Comparison of ENCODE assay signal across 12 cellular contexts in the genomic region with DNA sequence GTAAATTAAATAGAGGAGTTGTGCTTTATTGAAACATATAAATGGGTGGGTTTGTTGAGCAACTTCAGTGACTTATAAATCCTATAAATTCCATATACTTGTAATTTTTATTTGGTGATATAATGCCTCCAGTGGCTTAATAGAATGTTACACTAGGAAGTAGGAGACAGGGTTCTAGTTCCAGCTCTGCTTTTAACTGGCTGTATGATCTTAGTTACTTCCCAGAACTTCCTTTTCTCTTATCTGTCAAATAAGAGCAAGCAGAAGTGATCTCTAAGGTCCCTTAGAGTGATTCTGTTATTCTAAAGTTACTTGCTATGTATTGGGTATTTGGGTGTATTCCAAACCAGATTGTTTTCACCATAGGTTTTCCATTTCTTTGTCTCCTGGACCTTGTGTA.
"Had no signal": no experiment of that assay in that cellular context is flagged by ENCODE, and none has a peak within 500 bp of the region (broad histone marks: within the 10 kb centered on the region; RNA-seq: fewer than 3 reads in every experiment).

No MANE protein-coding gene starts in this region.

- H3K9me3 Mint-ChIP-seq: stimulated activated memory B cell treated with anti-CD40 and anti-IgM and Interleukin-4, amounts not matched to agents 10 μg/mL and 1 μg/mL and 100 μg/mL, for 72 hours had no signal

- H3K9me3 ChIP-seq: lower lobe of right lung had no signal

- DNase-seq: activated CD4-positive, alpha-beta T cell treated with anti-CD3 and anti-CD28 coated beads for 1 hour; activated CD4-positive, alpha-beta T cell treated with anti-CD3 and anti-CD28 coated beads, Interleukin-2, amount 50 U/mL, for 4 hours; activated naive CD4-positive, alpha-beta T cell; activated T-cell treated with anti-CD3 and anti-CD28 coated beads for 4 hours; aorta; dorsolateral prefrontal cortex; left colon; lower lobe of right lung; occipital lobe had no signal

- H3K4me1 ChIP-seq: lower lobe of right lung had no signal

- H3K27ac Mint-ChIP-seq: nephron; stimulated activated memory B cell treated with anti-CD40 and anti-IgM and Interleukin-4, amounts not matched to agents 10 μg/mL and 1 μg/mL and 100 μg/mL, for 72 hours had no signal

- H3K4me1 Mint-ChIP-seq: nephron; stimulated activated memory B cell treated with anti-CD40 and anti-IgM and Interleukin-4, amounts not matched to agents 10 μg/mL and 1 μg/mL and 100 μg/mL, for 72 hours had no signal

- ATAC-seq: left colon; lower lobe of right lung; stimulated activated memory B cell treated with anti-CD40 and anti-IgM and Interleukin-4, amounts not matched to agents 10 μg/mL and 1 μg/mL and 100 μg/mL, for 72 hours had no signal

- H3K27me3 ChIP-seq: dorsolateral prefrontal cortex had no signal

- H3K4me3 Mint-ChIP-seq: nephron; stimulated activated memory B cell treated with anti-CD40 and anti-IgM and Interleukin-4, amounts not matched to agents 10 μg/mL and 1 μg/mL and 100 μg/mL, for 72 hours had no signal

- H3K36me3 Mint-ChIP-seq: stimulated activated memory B cell treated with anti-CD40 and anti-IgM and Interleukin-4, amounts not matched to agents 10 μg/mL and 1 μg/mL and 100 μg/mL, for 72 hours had no signal

- H3K27ac ChIP-seq: dorsolateral prefrontal cortex, lower lobe of right lung, VCaP had no signal

- H3K4me3 ChIP-seq: dorsolateral prefrontal cortex, lower lobe of right lung had no signal
